Comparison of ENCODE assay signal across 8 cellular contexts in genomic region chr6:154606457-154606856, GRCh38.
DNase-seq lines count a peak whose midpoint lies in the region; ATAC-seq lines count a peak whose summit lies in the region.

No MANE protein-coding gene starts in this region.

- H3K4me3 ChIP-seq in MG63 = no peak overlapping the region

- no peaks in the 10 kb centered on the region for H3K36me3 ChIP-seq in MG63

- intact Hi-C loops in sciatic nerve (cut with DNase I) (no loop called here), Right ventricle myocardium inferior (cut with DNase I) (no loop called here)

- no peaks in the 10 kb centered on the region for H3K9me3 ChIP-seq in MG63

- peak; percentile 61 for DNase-seq in activated CD8-positive, alpha-beta memory T cell treated with anti-CD3 and anti-CD28 coated beads for 4 hours (ENCODE audit: low read depth in 2 of 2)
- DNase-seq in sciatic nerve (ENCODE audit: low spot score) = peak; percentile 60
- DNase-seq in NCI-H1105 (lab: John Stamatoyannopoulos, UW) = no peak
- DNase-seq in NCI-H526 (lab: John Stamatoyannopoulos, UW) = no peak
- no peak for DNase-seq in MG63
- DNase-seq in Right ventricle myocardium inferior (ENCODE audit: missing footprints) = no peak

- ATAC-seq in GM19035 (IDR thresholded peaks at IDR 0.05; ENCODE audit: unreplicated experiment) (peak; percentile 81), HG03066 (IDR thresholded peaks at IDR 0.05; ENCODE audit: low read depth, unreplicated experiment) (peak; percentile 63), sciatic nerve (peak; percentile 38), Right ventricle myocardium inferior (no peak)

- no peaks in the 10 kb centered on the region for H3K27me3 ChIP-seq in MG63

Comparison
In these comparisons a context has a peak if more than half of its experiments do, and no peak if none do; other contexts are left out.
1. DNase-seq: peak in activated CD8-positive, alpha-beta memory T cell treated with anti-CD3 and anti-CD28 coated beads for 4 hours (2 of 2) and sciatic nerve (single experiment); none in NCI-H1105 (single experiment), NCI-H526 (0 of 2), MG63 (single experiment) and Right ventricle myocardium inferior (single experiment).